Comparison of ENCODE assay signal across 1 cellular context in the genomic region with DNA sequence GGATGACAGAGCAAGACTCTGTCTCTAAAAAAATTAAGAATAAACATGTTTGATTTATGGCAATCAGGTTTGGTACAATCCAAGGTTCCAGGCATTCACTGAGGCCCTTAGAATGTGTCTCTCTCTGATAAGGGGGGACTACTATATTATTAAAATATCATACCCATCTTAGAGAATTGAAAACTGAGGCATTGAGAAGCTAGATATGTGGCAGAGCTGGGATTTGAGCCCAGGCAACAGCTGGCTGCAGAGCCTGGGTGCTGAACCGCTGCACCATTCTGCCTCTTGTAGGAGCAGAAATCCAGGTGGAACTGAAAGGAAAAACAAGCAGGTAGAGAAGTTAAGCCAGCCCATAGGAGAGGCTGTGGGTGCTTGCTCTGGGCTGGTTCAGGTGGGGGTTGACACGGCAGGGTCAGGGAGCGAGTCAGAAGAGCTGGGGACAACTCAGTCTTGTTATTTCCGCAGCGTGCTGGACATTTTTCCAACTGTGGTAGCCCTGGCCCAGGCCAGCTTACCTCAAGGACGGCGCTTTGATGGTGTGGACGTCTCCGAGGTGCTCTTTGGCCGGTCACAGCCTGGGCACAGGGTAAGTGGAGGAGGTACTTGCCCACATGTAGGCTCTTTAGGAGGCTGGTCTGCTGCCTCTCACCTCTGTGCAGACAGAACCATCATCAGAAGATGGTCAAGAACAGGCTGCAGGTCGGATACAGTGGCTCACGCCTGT.
TF ChIP-seq lines count a peak whose summit lies in the region.

No MANE protein-coding gene starts in this region.

TF ChIP-seq in HEK293, 187 proteins besides CTCF, POLR2A, EP300 and RAD21 (continued from another document):
- TF ChIP-seq TSHZ1 (tag by site-specific recombination; IDR thresholded peaks at IDR 0.05; ENCODE audit: borderline replicate concordance) (no peak), ZNF26 (tag by site-specific recombination; IDR thresholded peaks at IDR 0.05) (peak; percentile 100)
